25 cellular contexts compared by ENCODE assay signal in the genomic region with DNA sequence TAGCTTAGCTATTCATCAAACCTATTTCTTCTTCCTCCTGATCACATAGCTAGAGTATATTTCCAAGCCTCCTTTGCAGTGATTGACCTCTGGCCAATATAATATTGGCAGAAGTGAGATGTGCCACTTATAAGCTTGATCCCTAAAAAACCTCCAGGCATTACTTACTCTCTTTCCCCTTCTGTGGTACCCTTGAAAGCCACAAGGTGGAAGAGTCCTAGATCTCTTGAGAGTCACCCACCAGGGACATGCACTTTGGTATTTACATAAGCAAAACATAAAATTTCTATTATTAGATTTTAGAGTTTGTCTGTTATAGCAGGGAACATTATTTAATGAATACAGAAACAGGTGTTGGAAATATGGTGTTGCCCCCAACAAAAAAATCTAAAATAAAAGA.
A peak's percentile ranks its signal among the peaks of the same experiment; 100 is the strongest.
DNase-seq lines count a peak whose midpoint lies in the region; ATAC-seq and TF ChIP-seq lines count a peak whose summit lies in the region.
"Had no signal": no experiment of that assay in that cellular context is flagged by ENCODE, and none has a peak within 500 bp of the region (broad histone marks: within the 10 kb centered on the region; RNA-seq: fewer than 3 reads in every experiment).

No MANE protein-coding gene starts in this region.

- H3K4me3 Mint-ChIP-seq in WTC11, result no peak overlapping the region
- H3K4me3 Mint-ChIP-seq: activated CD8-positive, alpha-beta T cell treated with anti-CD3 and anti-CD28 coated beads for 36 hours; activated T-cell treated with anti-CD3 and anti-CD28 coated beads, Interleukin-2, amount 50 U/mL, for 4 hours; natural killer cell treated with Interleukin-12 subunit alpha and Interleukin-12 subunit beta and Interleukin-15 and Interleukin-18, amount 100 ng/mL, for 72 hours had no signal

- peaks cover 9% of the 10 kb centered on the region for H3K4me1 Mint-ChIP-seq in WTC11

- H3K36me3 Mint-ChIP-seq in WTC11, result no peaks in the 10 kb centered on the region
- H3K36me3 Mint-ChIP-seq: natural killer cell treated with Interleukin-12 subunit alpha and Interleukin-12 subunit beta and Interleukin-15 and Interleukin-18, amount 100 ng/mL, for 72 hours had no signal

- H3K9me3 Mint-ChIP-seq in WTC11, result no peaks in the 10 kb centered on the region
- H3K9me3 Mint-ChIP-seq: activated CD8-positive, alpha-beta T cell treated with anti-CD3 and anti-CD28 coated beads for 36 hours; activated T-cell treated with anti-CD3 and anti-CD28 coated beads, Interleukin-2, amount 50 U/mL, for 4 hours; natural killer cell treated with Interleukin-12 subunit alpha and Interleukin-12 subunit beta and Interleukin-15 and Interleukin-18, amount 100 ng/mL, for 72 hours had no signal

- CTCF ChIA-PET in WTC11 (lab: Charles Lee), result interaction anchor here (0.9 to 1.5 kb wide), 3 partner anchors 23 to 149 kb away, joined by 3 to 5 read pairs (median 5); no protein-coding TSS in a partner anchor

- H3K27ac Mint-ChIP-seq in WTC11, result no peak overlapping the region
- H3K27ac Mint-ChIP-seq: activated CD8-positive, alpha-beta T cell treated with anti-CD3 and anti-CD28 coated beads for 36 hours; natural killer cell treated with Interleukin-12 subunit alpha and Interleukin-12 subunit beta and Interleukin-15 and Interleukin-18, amount 100 ng/mL, for 72 hours had no signal

- POLR2A ChIA-PET in WTC11 (lab: Charles Lee), result no interaction called here

- no peaks in the 10 kb centered on the region for H3K27me3 ChIP-seq in kidney epithelial cell (ENCODE audit: control insufficient read depth, insufficient read depth, low read length)

- H3K36me3 ChIP-seq in kidney epithelial cell (ENCODE audit: control insufficient read depth, insufficient read depth, low read length), result no peaks in the 10 kb centered on the region
- H3K36me3 ChIP-seq: thoracic aorta had no signal

- peak; percentile 3; the same call in 1 of the 3 replicates for TF ChIP-seq CTCF in GM12872 (IDR thresholded peaks at IDR 0.05; ENCODE audit: insufficient read depth, low read depth, low read length)
- no peak; the same call in 1 of the 2 replicates for TF ChIP-seq CTCF in WTC11 (IDR thresholded peaks at IDR 0.05)
- peak; percentile 11 for TF ChIP-seq CTCF in kidney epithelial cell (IDR thresholded peaks at IDR 0.05; ENCODE audit: insufficient read depth, low read length, poor library complexity, severe bottlenecking)

- ATAC-seq in WTC11, result peak; percentile 69
- no peak for ATAC-seq in GM18517 (IDR thresholded peaks at IDR 0.05; ENCODE audit: unreplicated experiment)
- no peak for ATAC-seq in GM18909 (IDR thresholded peaks at IDR 0.05; ENCODE audit: poor library complexity, unreplicated experiment)
- ATAC-seq: activated CD4-positive, CD25-positive, alpha-beta regulatory T cell treated with anti-CD3 and anti-CD28 coated beads, Interleukin-2, amount 50 U/mL, for 24 hours; activated CD8-positive, alpha-beta T cell treated with anti-CD3 and anti-CD28 coated beads for 36 hours; activated T-cell treated with anti-CD3 and anti-CD28 coated beads, Interleukin-2, amount 50 U/mL, for 4 hours; esophagus mucosa; natural killer cell treated with Interleukin-12 subunit alpha and Interleukin-12 subunit beta and Interleukin-15 and Interleukin-18, amount 100 ng/mL, for 72 hours had no signal

- no peaks in the 10 kb centered on the region for H3K27me3 Mint-ChIP-seq in WTC11 (ENCODE audit: low read depth)
- H3K27me3 Mint-ChIP-seq: activated CD8-positive, alpha-beta T cell treated with anti-CD3 and anti-CD28 coated beads for 36 hours; natural killer cell treated with Interleukin-12 subunit alpha and Interleukin-12 subunit beta and Interleukin-15 and Interleukin-18, amount 100 ng/mL, for 72 hours had no signal

- DNase-seq in ACHN (peak; percentile 4), WTC11 (ENCODE audit: low spot score) (no peak), kidney epithelial cell (ENCODE audit: low read depth) (no peak)
- DNase-seq in activated CD8-positive, alpha-beta memory T cell treated with anti-CD3 and anti-CD28 coated beads for 24 hours, result no peak
- DNase-seq: activated CD8-positive, alpha-beta T cell treated with anti-CD3 and anti-CD28 coated beads for 36 hours; activated naive CD4-positive, alpha-beta T cell treated with Interleukin-2 at 50 U/mL for 16 hours; activated T-cell treated with anti-CD3 and anti-CD28 coated beads, Interleukin-2, amount 50 U/mL, for 4 hours; AML-193; amygdala; central memory CD4-positive, alpha-beta T cell; GOT3; NCI-H1092; NCI-H2029; NK-92 treated with Interleukin-12 subunit alpha and Interleukin-12 subunit beta, amount 100 ng/mL, for 24 hours; RPMI8226; stimulated activated CD4-positive, alpha-beta T cell treated with anti-CD3 and anti-CD28 coated beads, Interleukin-2, amount 100 ng/mL, for 24 hours; stimulated activated naive CD4-positive, alpha-beta T cell had no signal

- in situ Hi-C loops in ACHN (cut with HindIII; ENCODE audit: low pct_ligation_motif_present, low pct_unique_long_range_greater_than_20kb, low sequenced_read_pairs), result no loop called here

- H3K4me3 ChIP-seq in kidney epithelial cell (ENCODE audit: low read depth, low read length), result no peak overlapping the region
- H3K4me3 ChIP-seq: skin epidermis, thoracic aorta had no signal

TF ChIP-seq in WTC11, 78 proteins besides CTCF, POLR2A, EP300 and RAD21 (continues in another document):
- TF ChIP-seq, protein P1, sequence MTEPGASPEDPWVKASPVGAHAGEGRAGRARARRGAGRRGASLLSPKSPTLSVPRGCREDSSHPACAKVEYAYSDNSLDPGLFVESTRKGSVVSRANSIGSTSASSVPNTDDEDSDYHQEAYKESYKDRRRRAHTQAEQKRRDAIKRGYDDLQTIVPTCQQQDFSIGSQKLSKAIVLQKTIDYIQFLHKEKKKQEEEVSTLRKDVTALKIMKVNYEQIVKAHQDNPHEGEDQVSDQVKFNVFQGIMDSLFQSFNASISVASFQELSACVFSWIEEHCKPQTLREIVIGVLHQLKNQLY (CRISPR knock-in tag; IDR thresholded peaks at IDR 0.05), result no peak
- TF ChIP-seq, protein P2, sequence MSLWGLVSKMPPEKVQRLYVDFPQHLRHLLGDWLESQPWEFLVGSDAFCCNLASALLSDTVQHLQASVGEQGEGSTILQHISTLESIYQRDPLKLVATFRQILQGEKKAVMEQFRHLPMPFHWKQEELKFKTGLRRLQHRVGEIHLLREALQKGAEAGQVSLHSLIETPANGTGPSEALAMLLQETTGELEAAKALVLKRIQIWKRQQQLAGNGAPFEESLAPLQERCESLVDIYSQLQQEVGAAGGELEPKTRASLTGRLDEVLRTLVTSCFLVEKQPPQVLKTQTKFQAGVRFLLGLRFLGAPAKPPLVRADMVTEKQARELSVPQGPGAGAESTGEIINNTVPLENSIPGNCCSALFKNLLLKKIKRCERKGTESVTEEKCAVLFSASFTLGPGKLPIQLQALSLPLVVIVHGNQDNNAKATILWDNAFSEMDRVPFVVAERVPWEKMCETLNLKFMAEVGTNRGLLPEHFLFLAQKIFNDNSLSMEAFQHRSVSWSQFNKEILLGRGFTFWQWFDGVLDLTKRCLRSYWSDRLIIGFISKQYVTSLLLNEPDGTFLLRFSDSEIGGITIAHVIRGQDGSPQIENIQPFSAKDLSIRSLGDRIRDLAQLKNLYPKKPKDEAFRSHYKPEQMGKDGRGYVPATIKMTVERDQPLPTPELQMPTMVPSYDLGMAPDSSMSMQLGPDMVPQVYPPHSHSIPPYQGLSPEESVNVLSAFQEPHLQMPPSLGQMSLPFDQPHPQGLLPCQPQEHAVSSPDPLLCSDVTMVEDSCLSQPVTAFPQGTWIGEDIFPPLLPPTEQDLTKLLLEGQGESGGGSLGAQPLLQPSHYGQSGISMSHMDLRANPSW (CRISPR knock-in tag; conservative IDR thresholded peaks at IDR 0.05; ENCODE audit: low read depth), result no peak
- TF ChIP-seq, protein P3, sequence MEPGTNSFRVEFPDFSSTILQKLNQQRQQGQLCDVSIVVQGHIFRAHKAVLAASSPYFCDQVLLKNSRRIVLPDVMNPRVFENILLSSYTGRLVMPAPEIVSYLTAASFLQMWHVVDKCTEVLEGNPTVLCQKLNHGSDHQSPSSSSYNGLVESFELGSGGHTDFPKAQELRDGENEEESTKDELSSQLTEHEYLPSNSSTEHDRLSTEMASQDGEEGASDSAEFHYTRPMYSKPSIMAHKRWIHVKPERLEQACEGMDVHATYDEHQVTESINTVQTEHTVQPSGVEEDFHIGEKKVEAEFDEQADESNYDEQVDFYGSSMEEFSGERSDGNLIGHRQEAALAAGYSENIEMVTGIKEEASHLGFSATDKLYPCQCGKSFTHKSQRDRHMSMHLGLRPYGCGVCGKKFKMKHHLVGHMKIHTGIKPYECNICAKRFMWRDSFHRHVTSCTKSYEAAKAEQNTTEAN (CRISPR knock-in tag; IDR thresholded peaks at IDR 0.05), result no peak
- no peak for TF ChIP-seq NFE2L1 (CRISPR knock-in tag; IDR thresholded peaks at IDR 0.05)
- no peak for TF ChIP-seq NR1H2 (CRISPR knock-in tag; IDR thresholded peaks at IDR 0.05)
- TF ChIP-seq ZNF232 (CRISPR knock-in tag; IDR thresholded peaks at IDR 0.05), result no peak
- TF ChIP-seq, protein P4, sequence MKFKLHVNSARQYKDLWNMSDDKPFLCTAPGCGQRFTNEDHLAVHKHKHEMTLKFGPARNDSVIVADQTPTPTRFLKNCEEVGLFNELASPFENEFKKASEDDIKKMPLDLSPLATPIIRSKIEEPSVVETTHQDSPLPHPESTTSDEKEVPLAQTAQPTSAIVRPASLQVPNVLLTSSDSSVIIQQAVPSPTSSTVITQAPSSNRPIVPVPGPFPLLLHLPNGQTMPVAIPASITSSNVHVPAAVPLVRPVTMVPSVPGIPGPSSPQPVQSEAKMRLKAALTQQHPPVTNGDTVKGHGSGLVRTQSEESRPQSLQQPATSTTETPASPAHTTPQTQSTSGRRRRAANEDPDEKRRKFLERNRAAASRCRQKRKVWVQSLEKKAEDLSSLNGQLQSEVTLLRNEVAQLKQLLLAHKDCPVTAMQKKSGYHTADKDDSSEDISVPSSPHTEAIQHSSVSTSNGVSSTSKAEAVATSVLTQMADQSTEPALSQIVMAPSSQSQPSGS (CRISPR knock-in tag; IDR thresholded peaks at IDR 0.05; ENCODE audit: borderline replicate concordance, low read depth), result no peak
- TF ChIP-seq, protein P5, sequence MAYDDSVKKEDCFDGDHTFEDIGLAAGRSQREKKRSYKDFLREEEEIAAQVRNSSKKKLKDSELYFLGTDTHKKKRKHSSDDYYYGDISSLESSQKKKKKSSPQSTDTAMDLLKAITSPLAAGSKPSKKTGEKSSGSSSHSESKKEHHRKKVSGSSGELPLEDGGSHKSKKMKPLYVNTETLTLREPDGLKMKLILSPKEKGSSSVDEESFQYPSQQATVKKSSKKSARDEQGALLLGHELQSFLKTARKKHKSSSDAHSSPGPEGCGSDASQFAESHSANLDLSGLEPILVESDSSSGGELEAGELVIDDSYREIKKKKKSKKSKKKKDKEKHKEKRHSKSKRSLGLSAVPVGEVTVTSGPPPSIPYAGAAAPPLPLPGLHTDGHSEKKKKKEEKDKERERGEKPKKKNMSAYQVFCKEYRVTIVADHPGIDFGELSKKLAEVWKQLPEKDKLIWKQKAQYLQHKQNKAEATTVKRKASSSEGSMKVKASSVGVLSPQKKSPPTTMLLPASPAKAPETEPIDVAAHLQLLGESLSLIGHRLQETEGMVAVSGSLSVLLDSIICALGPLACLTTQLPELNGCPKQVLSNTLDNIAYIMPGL (CRISPR knock-in tag; IDR thresholded peaks at IDR 0.05), result no peak
- TF ChIP-seq GTF2I (CRISPR knock-in tag; conservative IDR thresholded peaks at IDR 0.05), result no peak
- TF ChIP-seq TP53 (CRISPR knock-in tag; IDR thresholded peaks at IDR 0.05), result no peak
